ENCODE assay signal across 27 cellular contexts in the genomic region with DNA sequence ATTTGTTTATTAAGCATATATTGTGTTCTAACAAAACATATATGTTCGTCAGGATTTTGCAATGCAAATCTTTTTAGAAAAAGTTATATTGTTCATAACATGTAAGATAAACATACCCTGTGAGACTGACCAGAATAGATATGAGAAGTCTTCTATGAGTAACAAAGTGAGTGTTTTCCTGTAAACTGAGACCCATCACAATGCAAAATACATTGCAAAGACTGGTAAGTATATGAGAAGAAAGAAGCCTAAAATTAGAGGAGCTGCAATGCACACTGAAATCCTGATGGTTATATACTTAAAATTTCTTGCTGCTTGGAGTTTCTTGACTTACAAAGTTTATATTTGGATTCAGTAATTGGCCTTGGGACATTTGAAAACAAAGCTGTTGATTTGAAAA. TPM values are rescaled to one million over a fixed set of nuclear protein-coding genes. Genes with fewer than 3 reads are reported as not detected.
DNase-seq lines count a peak whose midpoint lies in the region; ATAC-seq and TF ChIP-seq lines count a peak whose summit lies in the region.
"Had no signal": no experiment of that assay in that cellular context is flagged by ENCODE, and none has a peak within 500 bp of the region (broad histone marks: within the 10 kb centered on the region; RNA-seq: fewer than 3 reads in every experiment).

No MANE protein-coding gene starts in this region.

- WGBS in endodermal cell (ENCODE audit: insufficient coverage in 1 of 2, insufficient read length in 1 of 2), 2 experiments = no CpG with 5 or more reads among the region's 1 CpG
- WGBS in lower leg skin, 2 donors = 95 to 96% methylated on average over 1 of the region's 1 CpG

- 0 out of 3 replicates have a peak, but pooled peaks have one; percentile 19 for ATAC-seq in RWPE2 (ENCODE audit: low read depth)
- ATAC-seq in natural killer cell = no peak
- ATAC-seq: activated CD8-positive, alpha-beta memory T cell treated with anti-CD3 and anti-CD28 coated beads, Interleukin-2, amount 10 ng/mL, durations not matched to agents 7 days and 5 days; activated T-cell treated with anti-CD3 and anti-CD28 coated beads, Interleukin-2, amount 50 U/mL, for 72 hours; sciatic nerve; stimulated activated naive CD8-positive, alpha-beta T cell treated with anti-CD3 and anti-CD28 coated beads, Interleukin-15, amount 100 ng/mL, for 72 hours had no signal

- no peak overlapping the region for H3K27ac Mint-ChIP-seq in endodermal cell
- H3K27ac Mint-ChIP-seq in natural killer cell = no peak overlapping the region
- H3K27ac Mint-ChIP-seq in activated CD4-positive, alpha-beta T cell treated with anti-CD3 and anti-CD28 coated beads, Interleukin-2, amount 10 ng/mL, durations not matched to agents 24 days and 14 days = no peak overlapping the region
- H3K27ac Mint-ChIP-seq: activated CD8-positive, alpha-beta memory T cell treated with anti-CD3 and anti-CD28 coated beads, Interleukin-2, amount 10 ng/mL, durations not matched to agents 7 days and 5 days; activated T-cell treated with anti-CD3 and anti-CD28 coated beads, Interleukin-2, amount 50 U/mL, for 72 hours; CD14-positive monocyte; stimulated activated naive CD8-positive, alpha-beta T cell treated with anti-CD3 and anti-CD28 coated beads, Interleukin-15, amount 100 ng/mL, for 72 hours had no signal

- peaks cover 23% of the 10 kb centered on the region for H3K36me3 Mint-ChIP-seq in endodermal cell (ENCODE audit: low read depth)
- H3K36me3 Mint-ChIP-seq in natural killer cell = no peaks in the 10 kb centered on the region
- H3K36me3 Mint-ChIP-seq in activated CD4-positive, alpha-beta T cell treated with anti-CD3 and anti-CD28 coated beads, Interleukin-2, amount 10 ng/mL, durations not matched to agents 24 days and 14 days (ENCODE audit: low read depth) = no peaks in the 10 kb centered on the region
- H3K36me3 Mint-ChIP-seq: activated CD8-positive, alpha-beta memory T cell treated with anti-CD3 and anti-CD28 coated beads, Interleukin-2, amount 10 ng/mL, durations not matched to agents 7 days and 5 days had no signal

- no peak overlapping the region for H3K4me3 Mint-ChIP-seq in endodermal cell
- H3K4me3 Mint-ChIP-seq in natural killer cell = no peak overlapping the region
- no peak overlapping the region for H3K4me3 Mint-ChIP-seq in activated CD4-positive, alpha-beta T cell treated with anti-CD3 and anti-CD28 coated beads, Interleukin-2, amount 10 ng/mL, durations not matched to agents 24 days and 14 days
- H3K4me3 Mint-ChIP-seq: activated CD8-positive, alpha-beta memory T cell treated with anti-CD3 and anti-CD28 coated beads, Interleukin-2, amount 10 ng/mL, durations not matched to agents 7 days and 5 days; activated T-cell treated with anti-CD3 and anti-CD28 coated beads, Interleukin-2, amount 50 U/mL, for 72 hours; central memory CD8-positive, alpha-beta T cell; stimulated activated naive CD8-positive, alpha-beta T cell treated with anti-CD3 and anti-CD28 coated beads, Interleukin-15, amount 100 ng/mL, for 72 hours had no signal

- H3K27me3 ChIP-seq in RWPE2 (ENCODE audit: insufficient read depth, poor library complexity, severe bottlenecking) (no peaks in the 10 kb centered on the region), endodermal cell (ENCODE audit: control insufficient read depth, insufficient read depth, low read length, poor library complexity, severe bottlenecking) (no peaks in the 10 kb centered on the region), MG63 (no peaks in the 10 kb centered on the region)

- no peak overlapping the region for H3K9ac ChIP-seq in endodermal cell (ENCODE audit: extremely low read depth, low read length, poor library complexity, severe bottlenecking)

- TF ChIP-seq CTCF in RWPE2 (IDR thresholded peaks at IDR 0.05; ENCODE audit: poor library complexity, severe bottlenecking) (no peak), endodermal cell (conservative IDR thresholded peaks at IDR 0.05) (no peak), natural killer cell (IDR thresholded peaks at IDR 0.05) (no peak), lower leg skin (IDR thresholded peaks at IDR 0.05) (no peak)

- peak overlapping the region; percentile 53 for H3K4me3 ChIP-seq in RWPE2 (ENCODE audit: severe bottlenecking)
- peak overlapping the region; percentile 59 for H3K4me3 ChIP-seq in endodermal cell (ENCODE audit: low read length)
- H3K4me3 ChIP-seq in lower leg skin (ENCODE audit: low read depth, poor library complexity, severe bottlenecking) = no peak overlapping the region
- H3K4me3 ChIP-seq in MG63 = no peak overlapping the region
- H3K4me3 ChIP-seq: SK-N-MC, thyroid gland had no signal

- H3K27ac ChIP-seq in RWPE2 (ENCODE audit: poor library complexity, severe bottlenecking) (peak overlapping the region; percentile 99), endodermal cell (ENCODE audit: low read depth, low read length) (no peak overlapping the region)
- H3K27ac ChIP-seq: SK-N-MC, thyroid gland had no signal

- no peaks in the 10 kb centered on the region for H3K9me3 ChIP-seq in RWPE2 (ENCODE audit: severe bottlenecking)
- no peaks in the 10 kb centered on the region for H3K9me3 ChIP-seq in endodermal cell (ENCODE audit: control insufficient read depth, low read length)
- no peaks in the 10 kb centered on the region for H3K9me3 ChIP-seq in MG63
- H3K9me3 ChIP-seq: thyroid gland had no signal

- H3K4me1 Mint-ChIP-seq in endodermal cell (peaks cover 32% of the 10 kb centered on the region), natural killer cell (peaks cover 0 to 6% of the 10 kb centered on the region in 2 donors)
- no peaks in the 10 kb centered on the region for H3K4me1 Mint-ChIP-seq in activated CD4-positive, alpha-beta T cell treated with anti-CD3 and anti-CD28 coated beads, Interleukin-2, amount 10 ng/mL, durations not matched to agents 24 days and 14 days
- H3K4me1 Mint-ChIP-seq: central memory CD8-positive, alpha-beta T cell had no signal

- no peaks in the 10 kb centered on the region for H3K27me3 Mint-ChIP-seq in endodermal cell (ENCODE audit: insufficient read depth)
- peaks cover 37 to 86% of the 10 kb centered on the region in 2 donors for H3K27me3 Mint-ChIP-seq in natural killer cell (ENCODE audit: low read depth in 2 of 2)
- peaks cover 64% of the 10 kb centered on the region for H3K27me3 Mint-ChIP-seq in activated CD4-positive, alpha-beta T cell treated with anti-CD3 and anti-CD28 coated beads, Interleukin-2, amount 10 ng/mL, durations not matched to agents 24 days and 14 days

- H3K4me1 ChIP-seq in RWPE2 (ENCODE audit: insufficient read depth, poor library complexity, severe bottlenecking) = peaks cover 52% of the 10 kb centered on the region
- H3K4me1 ChIP-seq in endodermal cell (ENCODE audit: control insufficient read depth, insufficient read depth, low read length) = peaks cover 3% of the 10 kb centered on the region

- TF ChIP-seq POLR2A in lower leg skin (IDR thresholded peaks at IDR 0.05) = no peak

- DNase-seq in HCEC 1CT (peak; percentile 59), RWPE2 (ENCODE audit: low spot score) (no peak), endodermal cell (no peak), myocyte (ENCODE audit: low read depth) (peak; percentile 52), natural killer cell (no peak), lower leg skin (ENCODE audit: low spot score in 2 of 2) (no peak), MG63 (no peak)
- DNase-seq in activated CD4-positive, alpha-beta T cell treated with anti-CD3 and anti-CD28 coated beads, Interleukin-2, amount 10 ng/mL, durations not matched to agents 24 days and 14 days = no peak
- DNase-seq: activated CD4-positive, alpha-beta T cell treated with anti-CD3 and anti-CD28 coated beads for 48 hours; activated CD8-positive, alpha-beta memory T cell treated with anti-CD3 and anti-CD28 coated beads, Interleukin-2, amount 10 ng/mL, durations not matched to agents 7 days and 5 days; activated naive CD4-positive, alpha-beta T cell treated with Interleukin-2 at 50 U/mL for 16 hours; activated T-cell treated with anti-CD3 and anti-CD28 coated beads, Interleukin-2, amount 50 U/mL, for 72 hours; erythroblast; islet precursor cell; NCI-H1048; NCI-H187; NCI-H524 treated with DMSO at 0.1 percent for 48 hours; posterior cingulate gyrus; RPMI8226; stimulated activated naive CD8-positive, alpha-beta T cell treated with anti-CD3 and anti-CD28 coated beads, Interleukin-15, amount 100 ng/mL, for 72 hours; thyroid gland had no signal

- H3K36me3 ChIP-seq in RWPE2 (ENCODE audit: low read depth) = peaks cover 96% of the 10 kb centered on the region
- H3K36me3 ChIP-seq in endodermal cell (ENCODE audit: control insufficient read depth, insufficient read depth, low read length) = peaks cover 75% of the 10 kb centered on the region
- no peaks in the 10 kb centered on the region for H3K36me3 ChIP-seq in MG63
- H3K36me3 ChIP-seq: thyroid gland had no signal

- no peaks in the 10 kb centered on the region for H3K9me3 Mint-ChIP-seq in endodermal cell
- H3K9me3 Mint-ChIP-seq in natural killer cell = no peaks in the 10 kb centered on the region
- H3K9me3 Mint-ChIP-seq in activated CD4-positive, alpha-beta T cell treated with anti-CD3 and anti-CD28 coated beads, Interleukin-2, amount 10 ng/mL, durations not matched to agents 24 days and 14 days = no peaks in the 10 kb centered on the region
- H3K9me3 Mint-ChIP-seq: activated T-cell treated with anti-CD3 and anti-CD28 coated beads, Interleukin-2, amount 50 U/mL, for 72 hours; central memory CD8-positive, alpha-beta T cell; stimulated activated naive CD8-positive, alpha-beta T cell treated with anti-CD3 and anti-CD28 coated beads, Interleukin-15, amount 100 ng/mL, for 72 hours had no signal

- intact Hi-C loops in natural killer cell (cut with micrococcal nuclease) (no loop called here), lower leg skin (cut with DNase I; ENCODE audit: low total_unique reads) (no loop called here)
- intact Hi-C loops in activated CD4-positive, alpha-beta T cell treated with anti-CD3 and anti-CD28 coated beads, Interleukin-2, amount 10 ng/mL, durations not matched to agents 24 days and 14 days (cut with micrococcal nuclease) = no loop called here

RNA-seq across cellular contexts. Expression of a gene that starts 6.0 kb away (rescaled TPM):
- total RNA-seq in endodermal cell = 100 to 1,000 TPM; 101 to 119 TPM
- polyA plus RNA-seq in endodermal cell (2013, experiment 1 of 2) = 267 TPM
- polyA plus RNA-seq in endodermal cell (2013, experiment 2 of 2) = 307 TPM
- 2.3 TPM in 2 replicates for total RNA-seq in myocyte
- 0.73 TPM for polyA plus RNA-seq in myocyte (2012)
- total RNA-seq in natural killer cell = under 1 TPM; 0.18 to 0.38 (median 0.35) TPM
- total RNA-seq in lower leg skin = under 1 TPM in 1 of 4 donors, not detected in 3; 0.23 TPM
- total RNA-seq in MG63 (2014; rRNA removed; shearing (Covaris generic); ENCODE audit: low replicate concordance) = 0.79 and 1.1 TPM in 2 replicates
- 0.38 and 0.49 TPM in 2 replicates for total RNA-seq in activated CD4-positive, alpha-beta T cell treated with anti-CD3 and anti-CD28 coated beads, Interleukin-2, amount 10 ng/mL, durations not matched to agents 24 days and 14 days
- total RNA-seq: activated CD8-positive, alpha-beta memory T cell treated with anti-CD3 and anti-CD28 coated beads, Interleukin-2, amount 10 ng/mL, durations not matched to agents 7 days and 5 days; activated T-cell treated with anti-CD3 and anti-CD28 coated beads, Interleukin-2, amount 50 U/mL, for 72 hours; T-helper 2 cell treated with Interferon-gamma antibody and Interleukin-4, amounts not matched to agents 100 ng/mL and 5 ng/mL, for 36 hours had no signal
- polyA plus RNA-seq: CD14-positive monocyte, liver had no signal

Comparison
In these comparisons a context has a peak if more than half of its experiments do, and no peak if none do; other contexts are left out.
1. DNase-seq: peak in HCEC 1CT (single experiment) and myocyte (single experiment); none in RWPE2 (single experiment), endodermal cell (single experiment), natural killer cell (single experiment), lower leg skin (0 of 2), MG63 (single experiment) and activated CD4-positive, alpha-beta T cell treated with anti-CD3 and anti-CD28 coated beads, Interleukin-2, amount 10 ng/mL, durations not matched to agents 24 days and 14 days (single experiment).
2. H3K4me3 ChIP-seq: peak in RWPE2 (single experiment) and endodermal cell (single experiment); none in lower leg skin (single experiment) and MG63 (single experiment).
3. RNA of a gene that starts 6.0 kb away (total RNA-seq): 101 to 119 TPM in endodermal cell; 2.3 TPM in myocyte, 0.79 to 1.1 TPM in MG63, 0.38 to 0.49 TPM in activated CD4-positive, alpha-beta T cell treated with anti-CD3 and anti-CD28 coated beads, Interleukin-2, amount 10 ng/mL, durations not matched to agents 24 days and 14 days, 0.18 to 0.38 TPM in natural killer cell and 0.23 TPM in lower leg skin; every median in the first group is over 10 times any median in the second.